1 cellular context compared by ENCODE assay signal in the genomic region with DNA sequence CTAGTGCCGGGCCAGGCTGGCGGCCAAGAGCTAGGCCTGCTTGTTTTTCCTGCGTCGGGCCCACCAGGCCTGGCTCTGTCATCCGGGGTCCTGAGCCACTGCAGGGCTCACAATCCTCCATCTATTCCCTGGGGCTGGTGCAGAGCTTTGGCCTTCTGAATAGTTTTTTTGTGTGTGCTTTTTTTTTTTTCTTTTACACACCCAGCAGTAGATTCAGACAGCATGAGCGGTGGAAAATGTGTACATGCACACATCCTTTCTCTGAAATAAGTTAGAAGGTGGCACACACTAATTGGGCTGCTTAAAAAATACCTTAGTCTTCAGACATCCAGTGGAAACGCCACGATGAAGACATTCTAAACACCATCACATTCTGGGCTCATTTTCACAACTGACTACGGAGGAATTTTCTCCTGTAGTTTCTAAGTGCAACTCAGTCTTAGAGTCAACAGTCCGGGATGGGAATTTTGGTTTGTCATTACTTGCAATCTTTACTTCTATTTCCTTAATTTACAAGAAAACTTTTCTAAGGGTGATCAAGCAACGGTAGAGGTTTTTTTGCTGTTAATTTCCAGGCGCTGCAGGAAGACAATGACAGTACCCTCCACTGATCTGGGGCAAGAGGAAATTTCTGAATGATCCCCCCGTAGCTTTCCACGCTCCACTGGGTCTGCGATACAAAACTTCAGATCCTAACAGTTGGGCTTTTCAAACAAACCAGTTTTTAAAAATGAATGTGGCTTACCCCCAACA.
TF ChIP-seq lines count a peak whose summit lies in the region.

No MANE protein-coding gene starts in this region.

TF ChIP-seq in HepG2, 621 proteins besides CTCF, POLR2A, EP300 and RAD21 (continued from another document and continues in another):
- TF ChIP-seq, protein P1, sequence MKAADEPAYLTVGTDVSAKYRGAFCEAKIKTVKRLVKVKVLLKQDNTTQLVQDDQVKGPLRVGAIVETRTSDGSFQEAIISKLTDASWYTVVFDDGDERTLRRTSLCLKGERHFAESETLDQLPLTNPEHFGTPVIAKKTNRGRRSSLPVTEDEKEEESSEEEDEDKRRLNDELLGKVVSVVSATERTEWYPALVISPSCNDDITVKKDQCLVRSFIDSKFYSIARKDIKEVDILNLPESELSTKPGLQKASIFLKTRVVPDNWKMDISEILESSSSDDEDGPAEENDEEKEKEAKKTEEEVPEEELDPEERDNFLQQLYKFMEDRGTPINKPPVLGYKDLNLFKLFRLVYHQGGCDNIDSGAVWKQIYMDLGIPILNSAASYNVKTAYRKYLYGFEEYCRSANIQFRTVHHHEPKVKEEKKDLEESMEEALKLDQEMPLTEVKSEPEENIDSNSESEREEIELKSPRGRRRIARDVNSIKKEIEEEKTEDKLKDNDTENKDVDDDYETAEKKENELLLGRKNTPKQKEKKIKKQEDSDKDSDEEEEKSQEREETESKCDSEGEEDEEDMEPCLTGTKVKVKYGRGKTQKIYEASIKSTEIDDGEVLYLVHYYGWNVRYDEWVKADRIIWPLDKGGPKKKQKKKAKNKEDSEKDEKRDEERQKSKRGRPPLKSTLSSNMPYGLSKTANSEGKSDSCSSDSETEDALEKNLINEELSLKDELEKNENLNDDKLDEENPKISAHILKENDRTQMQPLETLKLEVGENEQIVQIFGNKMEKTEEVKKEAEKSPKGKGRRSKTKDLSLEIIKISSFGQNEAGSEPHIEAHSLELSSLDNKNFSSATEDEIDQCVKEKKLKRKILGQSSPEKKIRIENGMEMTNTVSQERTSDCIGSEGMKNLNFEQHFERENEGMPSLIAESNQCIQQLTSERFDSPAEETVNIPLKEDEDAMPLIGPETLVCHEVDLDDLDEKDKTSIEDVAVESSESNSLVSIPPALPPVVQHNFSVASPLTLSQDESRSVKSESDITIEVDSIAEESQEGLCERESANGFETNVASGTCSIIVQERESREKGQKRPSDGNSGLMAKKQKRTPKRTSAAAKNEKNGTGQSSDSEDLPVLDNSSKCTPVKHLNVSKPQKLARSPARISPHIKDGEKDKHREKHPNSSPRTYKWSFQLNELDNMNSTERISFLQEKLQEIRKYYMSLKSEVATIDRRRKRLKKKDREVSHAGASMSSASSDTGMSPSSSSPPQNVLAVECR (CRISPR knock-in tag; IDR thresholded peaks at IDR 0.05; ENCODE audit: borderline replicate concordance) = peak; percentile 49; the same call in 1 of the 2 replicates
- TF ChIP-seq MYNN (CRISPR knock-in tag; IDR thresholded peaks at IDR 0.05; ENCODE audit: low read depth) (no peak), BRD4 (CRISPR knock-in tag; IDR thresholded peaks at IDR 0.05) (no peak; the same call in 1 of the 2 replicates), RBAK (CRISPR knock-in tag; IDR thresholded peaks at IDR 0.05) (no peak), TAF15 (IDR thresholded peaks at IDR 0.05; ENCODE audit: low read depth, low read length, poor library complexity, severe bottlenecking) (no peak), FOXC1 (CRISPR knock-in tag; IDR thresholded peaks at IDR 0.05; ENCODE audit: borderline replicate concordance) (no peak), TSC22D2 (CRISPR knock-in tag; IDR thresholded peaks at IDR 0.05; ENCODE audit: borderline replicate concordance) (no peak), USF2 (IDR thresholded peaks at IDR 0.05; ENCODE audit: low read depth, low read length) (no peak), USF2 (CRISPR knock-in tag; IDR thresholded peaks at IDR 0.05; ENCODE audit: borderline replicate concordance) (no peak), MAZ (IDR thresholded peaks at IDR 0.05; ENCODE audit: borderline replicate concordance, low read depth, low read length) (no peak), MAZ (CRISPR knock-in tag; IDR thresholded peaks at IDR 0.05; ENCODE audit: low read depth) (no peak), ZNF225 (CRISPR knock-in tag; IDR thresholded peaks at IDR 0.05) (no peak), RAD51 (IDR thresholded peaks at IDR 0.05; ENCODE audit: borderline replicate concordance) (no peak), ZNF570 (CRISPR knock-in tag; IDR thresholded peaks at IDR 0.05; ENCODE audit: borderline replicate concordance) (no peak), ZNF83 (CRISPR knock-in tag; IDR thresholded peaks at IDR 0.05; ENCODE audit: borderline replicate concordance) (0 out of 2 replicates have a peak, but pooled peaks have one; percentile 7), DBP (CRISPR knock-in tag; IDR thresholded peaks at IDR 0.05; ENCODE audit: not compliant biosample characterization) (no peak), ZNF232 (CRISPR knock-in tag; IDR thresholded peaks at IDR 0.05; ENCODE audit: borderline replicate concordance) (no peak), GZF1 (CRISPR knock-in tag; IDR thresholded peaks at IDR 0.05) (0 out of 2 replicates have a peak, but pooled peaks have one; percentile 41), MBD4 (IDR thresholded peaks at IDR 0.05; ENCODE audit: borderline replicate concordance, low read length) (no peak), ZBTB1 (CRISPR knock-in tag; IDR thresholded peaks at IDR 0.05; ENCODE audit: borderline replicate concordance) (no peak), HIVEP1 (CRISPR knock-in tag; IDR thresholded peaks at IDR 0.05) (no peak)
- TF ChIP-seq, protein P2, sequence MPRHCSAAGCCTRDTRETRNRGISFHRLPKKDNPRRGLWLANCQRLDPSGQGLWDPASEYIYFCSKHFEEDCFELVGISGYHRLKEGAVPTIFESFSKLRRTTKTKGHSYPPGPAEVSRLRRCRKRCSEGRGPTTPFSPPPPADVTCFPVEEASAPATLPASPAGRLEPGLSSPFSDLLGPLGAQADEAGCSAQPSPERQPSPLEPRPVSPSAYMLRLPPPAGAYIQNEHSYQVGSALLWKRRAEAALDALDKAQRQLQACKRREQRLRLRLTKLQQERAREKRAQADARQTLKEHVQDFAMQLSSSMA (CRISPR knock-in tag; IDR thresholded peaks at IDR 0.05) = no peak
- TF ChIP-seq, protein P3, sequence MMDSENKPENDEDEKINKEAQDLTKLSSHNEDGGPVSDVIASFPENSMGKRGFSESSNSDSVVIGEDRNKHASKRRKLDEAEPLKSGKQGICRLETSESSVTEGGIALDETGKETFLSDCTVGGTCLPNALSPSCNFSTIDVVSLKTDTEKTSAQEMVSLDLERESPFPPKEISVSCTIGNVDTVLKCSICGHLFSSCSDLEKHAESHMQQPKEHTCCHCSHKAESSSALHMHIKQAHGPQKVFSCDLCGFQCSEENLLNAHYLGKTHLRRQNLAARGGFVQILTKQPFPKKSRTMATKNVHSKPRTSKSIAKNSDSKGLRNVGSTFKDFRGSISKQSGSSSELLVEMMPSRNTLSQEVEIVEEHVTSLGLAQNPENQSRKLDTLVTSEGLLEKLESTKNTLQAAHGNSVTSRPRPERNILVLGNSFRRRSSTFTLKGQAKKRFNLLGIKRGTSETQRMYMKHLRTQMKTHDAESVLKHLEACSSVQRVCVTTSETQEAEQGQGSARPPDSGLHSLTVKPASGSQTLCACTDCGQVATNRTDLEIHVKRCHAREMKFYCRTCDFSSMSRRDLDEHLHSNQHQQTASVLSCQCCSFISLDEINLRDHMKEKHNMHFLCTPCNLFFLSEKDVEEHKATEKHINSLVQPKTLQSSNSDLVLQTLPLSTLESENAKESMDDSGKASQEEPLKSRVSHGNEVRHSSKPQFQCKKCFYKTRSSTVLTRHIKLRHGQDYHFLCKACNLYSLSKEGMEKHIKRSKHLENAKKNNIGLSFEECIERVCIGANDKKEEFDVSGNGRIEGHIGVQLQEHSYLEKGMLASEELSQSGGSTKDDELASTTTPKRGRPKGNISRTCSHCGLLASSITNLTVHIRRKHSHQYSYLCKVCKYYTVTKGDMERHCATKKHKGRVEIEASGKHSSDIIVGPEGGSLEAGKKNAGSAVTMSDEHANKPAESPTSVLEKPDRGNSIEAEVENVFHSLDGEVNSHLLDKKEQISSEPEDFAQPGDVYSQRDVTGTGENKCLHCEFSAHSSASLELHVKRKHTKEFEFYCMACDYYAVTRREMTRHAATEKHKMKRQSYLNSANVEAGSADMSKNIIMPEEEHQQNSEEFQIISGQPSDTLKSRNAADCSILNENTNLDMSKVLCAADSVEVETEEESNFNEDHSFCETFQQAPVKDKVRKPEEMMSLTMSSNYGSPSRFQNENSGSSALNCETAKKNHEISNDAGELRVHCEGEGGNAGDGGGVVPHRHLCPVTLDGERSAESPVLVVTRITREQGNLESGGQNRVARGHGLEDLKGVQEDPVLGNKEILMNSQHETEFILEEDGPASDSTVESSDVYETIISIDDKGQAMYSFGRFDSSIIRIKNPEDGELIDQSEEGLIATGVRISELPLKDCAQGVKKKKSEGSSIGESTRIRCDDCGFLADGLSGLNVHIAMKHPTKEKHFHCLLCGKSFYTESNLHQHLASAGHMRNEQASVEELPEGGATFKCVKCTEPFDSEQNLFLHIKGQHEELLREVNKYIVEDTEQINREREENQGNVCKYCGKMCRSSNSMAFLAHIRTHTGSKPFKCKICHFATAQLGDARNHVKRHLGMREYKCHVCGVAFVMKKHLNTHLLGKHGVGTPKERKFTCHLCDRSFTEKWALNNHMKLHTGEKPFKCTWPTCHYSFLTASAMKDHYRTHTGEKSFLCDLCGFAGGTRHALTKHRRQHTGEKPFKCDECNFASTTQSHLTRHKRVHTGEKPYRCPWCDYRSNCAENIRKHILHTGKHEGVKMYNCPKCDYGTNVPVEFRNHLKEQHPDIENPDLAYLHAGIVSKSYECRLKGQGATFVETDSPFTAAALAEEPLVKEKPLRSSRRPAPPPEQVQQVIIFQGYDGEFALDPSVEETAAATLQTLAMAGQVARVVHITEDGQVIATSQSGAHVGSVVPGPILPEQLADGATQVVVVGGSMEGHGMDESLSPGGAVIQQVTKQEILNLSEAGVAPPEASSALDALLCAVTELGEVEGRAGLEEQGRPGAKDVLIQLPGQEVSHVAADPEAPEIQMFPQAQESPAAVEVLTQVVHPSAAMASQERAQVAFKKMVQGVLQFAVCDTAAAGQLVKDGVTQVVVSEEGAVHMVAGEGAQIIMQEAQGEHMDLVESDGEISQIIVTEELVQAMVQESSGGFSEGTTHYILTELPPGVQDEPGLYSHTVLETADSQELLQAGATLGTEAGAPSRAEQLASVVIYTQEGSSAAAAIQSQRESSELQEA (CRISPR knock-in tag; IDR thresholded peaks at IDR 0.05; ENCODE audit: not compliant biosample characterization) = peak; percentile 59
- TF ChIP-seq, protein P4, sequence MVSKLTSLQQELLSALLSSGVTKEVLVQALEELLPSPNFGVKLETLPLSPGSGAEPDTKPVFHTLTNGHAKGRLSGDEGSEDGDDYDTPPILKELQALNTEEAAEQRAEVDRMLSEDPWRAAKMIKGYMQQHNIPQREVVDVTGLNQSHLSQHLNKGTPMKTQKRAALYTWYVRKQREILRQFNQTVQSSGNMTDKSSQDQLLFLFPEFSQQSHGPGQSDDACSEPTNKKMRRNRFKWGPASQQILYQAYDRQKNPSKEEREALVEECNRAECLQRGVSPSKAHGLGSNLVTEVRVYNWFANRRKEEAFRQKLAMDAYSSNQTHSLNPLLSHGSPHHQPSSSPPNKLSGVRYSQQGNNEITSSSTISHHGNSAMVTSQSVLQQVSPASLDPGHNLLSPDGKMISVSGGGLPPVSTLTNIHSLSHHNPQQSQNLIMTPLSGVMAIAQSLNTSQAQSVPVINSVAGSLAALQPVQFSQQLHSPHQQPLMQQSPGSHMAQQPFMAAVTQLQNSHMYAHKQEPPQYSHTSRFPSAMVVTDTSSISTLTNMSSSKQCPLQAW (CRISPR knock-in tag; IDR thresholded peaks at IDR 0.05) = 0 out of 2 replicates have a peak, but pooled peaks have one; percentile 2
- TF ChIP-seq, protein P5, sequence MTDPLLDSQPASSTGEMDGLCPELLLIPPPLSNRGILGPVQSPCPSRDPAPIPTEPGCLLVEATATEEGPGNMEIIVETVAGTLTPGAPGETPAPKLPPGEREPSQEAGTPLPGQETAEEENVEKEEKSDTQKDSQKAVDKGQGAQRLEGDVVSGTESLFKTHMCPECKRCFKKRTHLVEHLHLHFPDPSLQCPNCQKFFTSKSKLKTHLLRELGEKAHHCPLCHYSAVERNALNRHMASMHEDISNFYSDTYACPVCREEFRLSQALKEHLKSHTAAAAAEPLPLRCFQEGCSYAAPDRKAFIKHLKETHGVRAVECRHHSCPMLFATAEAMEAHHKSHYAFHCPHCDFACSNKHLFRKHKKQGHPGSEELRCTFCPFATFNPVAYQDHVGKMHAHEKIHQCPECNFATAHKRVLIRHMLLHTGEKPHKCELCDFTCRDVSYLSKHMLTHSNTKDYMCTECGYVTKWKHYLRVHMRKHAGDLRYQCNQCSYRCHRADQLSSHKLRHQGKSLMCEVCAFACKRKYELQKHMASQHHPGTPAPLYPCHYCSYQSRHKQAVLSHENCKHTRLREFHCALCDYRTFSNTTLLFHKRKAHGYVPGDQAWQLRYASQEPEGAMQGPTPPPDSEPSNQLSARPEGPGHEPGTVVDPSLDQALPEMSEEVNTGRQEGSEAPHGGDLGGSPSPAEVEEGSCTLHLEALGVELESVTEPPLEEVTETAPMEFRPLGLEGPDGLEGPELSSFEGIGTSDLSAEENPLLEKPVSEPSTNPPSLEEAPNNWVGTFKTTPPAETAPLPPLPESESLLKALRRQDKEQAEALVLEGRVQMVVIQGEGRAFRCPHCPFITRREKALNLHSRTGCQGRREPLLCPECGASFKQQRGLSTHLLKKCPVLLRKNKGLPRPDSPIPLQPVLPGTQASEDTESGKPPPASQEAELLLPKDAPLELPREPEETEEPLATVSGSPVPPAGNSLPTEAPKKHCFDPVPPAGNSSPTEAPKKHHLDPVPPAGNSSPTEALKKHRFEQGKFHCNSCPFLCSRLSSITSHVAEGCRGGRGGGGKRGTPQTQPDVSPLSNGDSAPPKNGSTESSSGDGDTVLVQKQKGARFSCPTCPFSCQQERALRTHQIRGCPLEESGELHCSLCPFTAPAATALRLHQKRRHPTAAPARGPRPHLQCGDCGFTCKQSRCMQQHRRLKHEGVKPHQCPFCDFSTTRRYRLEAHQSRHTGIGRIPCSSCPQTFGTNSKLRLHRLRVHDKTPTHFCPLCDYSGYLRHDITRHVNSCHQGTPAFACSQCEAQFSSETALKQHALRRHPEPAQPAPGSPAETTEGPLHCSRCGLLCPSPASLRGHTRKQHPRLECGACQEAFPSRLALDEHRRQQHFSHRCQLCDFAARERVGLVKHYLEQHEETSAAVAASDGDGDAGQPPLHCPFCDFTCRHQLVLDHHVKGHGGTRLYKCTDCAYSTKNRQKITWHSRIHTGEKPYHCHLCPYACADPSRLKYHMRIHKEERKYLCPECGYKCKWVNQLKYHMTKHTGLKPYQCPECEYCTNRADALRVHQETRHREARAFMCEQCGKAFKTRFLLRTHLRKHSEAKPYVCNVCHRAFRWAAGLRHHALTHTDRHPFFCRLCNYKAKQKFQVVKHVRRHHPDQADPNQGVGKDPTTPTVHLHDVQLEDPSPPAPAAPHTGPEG (CRISPR knock-in tag; IDR thresholded peaks at IDR 0.05) = 0 out of 2 replicates have a peak, but pooled peaks have one; percentile 1
